ENCODE assay signal across 2 cellular contexts in genomic region chr2:170588729-170589128, GRCh38.
TF ChIP-seq lines count a peak whose summit lies in the region.

No MANE protein-coding gene starts in this region.

TF ChIP-seq in HepG2, 621 proteins besides CTCF, POLR2A, EP300 and RAD21:
- peak; percentile 98 to 99 for TF ChIP-seq MAFK (conservative IDR thresholded peaks at IDR 0.05 in 1 of 2, IDR thresholded peaks at IDR 0.05 in 1 of 2; ENCODE audit: low read length in 2 of 2)
- peak; percentile 98 for TF ChIP-seq MAFF (IDR thresholded peaks at IDR 0.05; ENCODE audit: low read depth, low read length)
- no peak for TF ChIP-seq ARID3A (IDR thresholded peaks at IDR 0.05; ENCODE audit: low read depth, low read length)

TF ChIP-seq in K562, 482 proteins besides CTCF, POLR2A, EP300 and RAD21:
- no peak for TF ChIP-seq FOXP4 (CRISPR knock-in tag; IDR thresholded peaks at IDR 0.05; ENCODE audit: borderline replicate concordance)
- TF ChIP-seq ZNF717 (CRISPR knock-in tag; IDR thresholded peaks at IDR 0.05), result no peak
- TF ChIP-seq MXD1 (CRISPR knock-in tag; IDR thresholded peaks at IDR 0.05; ENCODE audit: borderline replicate concordance, poor library complexity, severe bottlenecking), result no peak
- TF ChIP-seq TEAD1 (CRISPR knock-in tag; IDR thresholded peaks at IDR 0.05), result no peak
- no peak for TF ChIP-seq CHD4 (IDR thresholded peaks at IDR 0.05; ENCODE audit: insufficient read depth, insufficient replicate concordance, low read depth, low read length, poor library complexity, severe bottlenecking)
- TF ChIP-seq DEAF1 (CRISPR knock-in tag; IDR thresholded peaks at IDR 0.05), result no peak
- no peak for TF ChIP-seq ARID3B (CRISPR knock-in tag; IDR thresholded peaks at IDR 0.05; ENCODE audit: borderline replicate concordance)
- TF ChIP-seq MAFG (tag; conservative IDR thresholded peaks at IDR 0.05), result peak; percentile 94
- TF ChIP-seq ESRRA (IDR thresholded peaks at IDR 0.05; ENCODE audit: borderline replicate concordance, low read depth), result no peak
- TF ChIP-seq MECOM (CRISPR knock-in tag; IDR thresholded peaks at IDR 0.05), result no peak
- TF ChIP-seq CBFB (CRISPR knock-in tag; IDR thresholded peaks at IDR 0.05), result no peak
- TF ChIP-seq MEF2D (tag; conservative IDR thresholded peaks at IDR 0.05; ENCODE audit: low read depth), result no peak
- peak; percentile 96 for TF ChIP-seq MAFK (IDR thresholded peaks at IDR 0.05; ENCODE audit: low read length)
- TF ChIP-seq NONO (IDR thresholded peaks at IDR 0.05; ENCODE audit: low read depth in 2 of 2, low read length in 1 of 2), result no peak
- no peak for TF ChIP-seq ZHX1 (conservative IDR thresholded peaks at IDR 0.05; ENCODE audit: low read length)
- TF ChIP-seq MAFF (IDR thresholded peaks at IDR 0.05; ENCODE audit: low read length), result peak; percentile 95
- no peak for TF ChIP-seq ZBTB26 (CRISPR knock-in tag; IDR thresholded peaks at IDR 0.05)
- no peak for TF ChIP-seq PRMT5 (CRISPR knock-in tag; IDR thresholded peaks at IDR 0.05)
- TF ChIP-seq ZNF316 (IDR thresholded peaks at IDR 0.05), result peak; percentile 92
- TF ChIP-seq TAL1 (IDR thresholded peaks at IDR 0.05), result no peak
- peak; percentile 88 for TF ChIP-seq C11orf30 (IDR thresholded peaks at IDR 0.05; ENCODE audit: low read depth)
- TF ChIP-seq PURB (CRISPR knock-in tag; IDR thresholded peaks at IDR 0.05; ENCODE audit: low read depth), result no peak
- TF ChIP-seq CHD2 (IDR thresholded peaks at IDR 0.05; ENCODE audit: low read depth, low read length), result no peak
- TF ChIP-seq ZFP30 (CRISPR knock-in tag; IDR thresholded peaks at IDR 0.05; ENCODE audit: borderline replicate concordance), result no peak
- no peak for TF ChIP-seq IFI16 (CRISPR knock-in tag; IDR thresholded peaks at IDR 0.05)
- no peak for TF ChIP-seq TAF9B (IDR thresholded peaks at IDR 0.05; ENCODE audit: partially characterized antibody)
- TF ChIP-seq FUS (optimal IDR thresholded peaks at IDR 0.05; ENCODE audit: low read depth, low read length), result no peak
- no peak for TF ChIP-seq ZNF134 (CRISPR knock-in tag; conservative IDR thresholded peaks at IDR 0.05)
- TF ChIP-seq NR2C2 (CRISPR knock-in tag; IDR thresholded peaks at IDR 0.05), result no peak
- TF ChIP-seq NR2C2 (tag; IDR thresholded peaks at IDR 0.05), result no peak
- TF ChIP-seq CEBPG (CRISPR knock-in tag; IDR thresholded peaks at IDR 0.05), result no peak
- peak in 1 of 2 experiments; percentile 32; a peak in 1 of 4 replicates for TF ChIP-seq CEBPG (tag; conservative IDR thresholded peaks at IDR 0.05 in 1 of 2, IDR thresholded peaks at IDR 0.05 in 1 of 2)
- no peak for TF ChIP-seq FOXK2 (conservative IDR thresholded peaks at IDR 0.05 in 1 of 2, IDR thresholded peaks at IDR 0.05 in 1 of 2; ENCODE audit: low read depth in 2 of 2)
- TF ChIP-seq ZNF347 (CRISPR knock-in tag; IDR thresholded peaks at IDR 0.05; ENCODE audit: low read depth), result no peak
- no peak for TF ChIP-seq POLR2H (tag; IDR thresholded peaks at IDR 0.05; ENCODE audit: low read depth)
